ENCODE assay signal across 8 cellular contexts in the genomic region with DNA sequence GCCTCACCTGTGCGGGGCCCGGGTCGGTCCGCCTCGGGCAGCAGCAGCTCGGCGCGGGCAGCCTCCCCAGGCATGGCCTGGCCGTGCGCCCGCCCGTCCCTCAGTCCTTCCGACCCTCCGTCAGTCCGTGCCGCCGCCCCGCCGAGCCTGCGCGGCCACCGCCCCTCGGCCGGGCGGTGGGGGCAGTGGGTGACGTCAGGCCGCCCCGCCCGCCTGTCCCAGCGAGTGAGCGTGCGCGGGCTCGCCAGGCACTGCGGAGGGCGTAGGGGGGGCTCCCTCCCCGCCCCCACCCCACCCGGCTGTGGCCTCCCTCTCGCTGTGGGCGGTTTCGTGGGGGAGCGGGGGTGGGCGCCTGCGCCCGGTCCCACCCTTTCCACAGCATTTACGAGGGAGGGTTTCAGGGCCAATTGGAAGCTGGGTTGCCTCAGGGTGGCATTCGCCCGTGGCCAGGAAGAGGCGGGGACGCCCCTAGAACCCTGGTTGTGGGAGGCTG. TPM values are rescaled to one million over a fixed set of nuclear protein-coding genes. Genes with fewer than 3 reads are reported as not detected.
DNase-seq lines count a peak whose midpoint lies in the region; ATAC-seq and TF ChIP-seq lines count a peak whose summit lies in the region.

TSS of gene NACAD (minus strand) at position 149 of the 493 bp plus-strand sequence. CDS start at position 74, 75 bp downstream.

- TF ChIP-seq CTCF in chondrocyte (IDR thresholded peaks at IDR 0.05), result no peak

- no peaks in the 10 kb centered on the region for H3K36me3 ChIP-seq in ES-I3 (ENCODE audit: insufficient read depth, low read length)

- peak within 1 kb of the TSS; percentile 80 for H3K4me3 Mint-ChIP-seq in chondrocyte (ENCODE audit: unreplicated experiment)

- H3K4me1 ChIP-seq in ES-I3 (ENCODE audit: insufficient read depth, low read length), result peaks cover 12% of the 10 kb centered on the region

- DNase-seq in NCI-H774 (lab: John Stamatoyannopoulos, UW), result peak; percentile 15
- peak; percentile 40 for DNase-seq in chondrocyte (ENCODE audit: low spot score)
- DNase-seq in kidney tubule cell (ENCODE audit: low spot score), result peak; percentile 20
- peak; percentile 7 for DNase-seq in stimulated activated CD8-positive, alpha-beta memory T cell treated with anti-CD3 and anti-CD28 coated beads, Interleukin-4, amount 100 ng/mL, for 24 hours (ENCODE audit: low read depth)
- no peak for DNase-seq in middle frontal gyrus (ENCODE audit: extremely low spot score, low spot score)

- no peak within 1 kb of the TSS for H3K27ac Mint-ChIP-seq in chondrocyte (ENCODE audit: unreplicated experiment)

- no peaks in the 10 kb centered on the region for H3K9me3 ChIP-seq in ES-I3 (ENCODE audit: control insufficient read depth, insufficient read depth, low read length)

- no peaks in the 10 kb centered on the region for H3K27me3 Mint-ChIP-seq in chondrocyte (ENCODE audit: low read depth)

- H3K36me3 Mint-ChIP-seq in chondrocyte (ENCODE audit: low read depth), result peaks cover 2% of the 10 kb centered on the region

- peaks cover 3% of the 10 kb centered on the region for H3K9me3 Mint-ChIP-seq in chondrocyte (ENCODE audit: low read depth)

- peak within 1 kb of the TSS; percentile 71; the same call in 1 of the 2 replicates for H3K9ac ChIP-seq in ES-I3 (ENCODE audit: low read depth, low read length)

- H3K4me1 Mint-ChIP-seq in chondrocyte (ENCODE audit: low read depth), result peaks cover 5% of the 10 kb centered on the region

- ATAC-seq in HG02970 (IDR thresholded peaks at IDR 0.05; ENCODE audit: low FRiP score, unreplicated experiment), result no peak
- ATAC-seq in GM18873 (IDR thresholded peaks at IDR 0.05; ENCODE audit: low FRiP score, unreplicated experiment), result no peak

RNA-seq across cellular contexts. Expression of gene NACAD, which starts in this region (rescaled TPM):
- 12.4 to 21.9 TPM (median 19.0 TPM) in 3 replicates for total RNA-seq in chondrocyte
